Comparison of ENCODE assay signal across 8 cellular contexts in the genomic region with DNA sequence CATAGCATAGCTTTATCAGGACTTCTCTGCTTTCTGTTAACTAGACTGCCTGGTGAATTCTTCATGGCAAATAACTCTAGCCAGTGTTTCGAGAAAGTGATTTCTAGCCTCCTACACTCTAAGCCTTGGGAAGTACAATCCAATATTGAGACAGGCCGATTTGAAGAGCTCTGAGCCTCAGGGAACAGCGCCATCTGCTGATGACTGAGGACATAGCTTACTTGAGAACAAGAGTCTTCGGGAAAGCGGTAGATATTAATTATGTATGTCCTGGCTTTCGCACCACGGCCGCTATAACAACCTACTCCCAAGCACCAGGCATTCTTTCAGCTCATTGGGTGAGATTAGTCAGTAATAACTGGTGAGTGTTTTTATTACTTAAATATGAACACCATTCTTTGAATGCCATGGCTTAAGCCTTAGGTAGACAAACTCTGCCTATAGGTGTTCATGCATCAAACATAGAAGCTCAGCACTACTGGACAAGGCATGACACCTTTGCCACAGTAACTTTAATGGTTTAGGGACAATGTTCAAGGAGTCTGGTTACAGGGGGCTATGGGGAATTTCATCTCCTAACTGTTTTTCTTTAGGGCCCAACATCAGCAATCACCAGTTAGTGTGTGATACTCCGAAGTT.
DNase-seq lines count a peak whose midpoint lies in the region; ATAC-seq and TF ChIP-seq lines count a peak whose summit lies in the region.

No MANE protein-coding gene starts in this region.

- H3K4me3 ChIP-seq in Panc1 (ENCODE audit: low read depth in 2 of 2, low read length in 2 of 2) = no peak overlapping the region
- H3K4me3 ChIP-seq in cardiac fibroblast (replicated peaks in 1 of 2; ENCODE audit: low read depth in 2 of 2, low read length in 2 of 2) = no peak overlapping the region
- no peak overlapping the region for H3K4me3 ChIP-seq in kidney epithelial cell (ENCODE audit: low read depth, low read length)

- H3K4me3 Mint-ChIP-seq in stimulated activated effector memory CD8-positive, alpha-beta T cell treated with anti-CD3 and anti-CD28 coated beads, Interleukin-12 subunit alpha, Interleukin-12 subunit beta, amount 100 ng/mL, for 72 hours = no peak overlapping the region

- TF ChIP-seq CTCF in Panc1 (IDR thresholded peaks at IDR 0.05) (peak; percentile 86), cardiac fibroblast (IDR thresholded peaks at IDR 0.05; ENCODE audit: low read depth, low read length) (peak; percentile 89), kidney epithelial cell (IDR thresholded peaks at IDR 0.05; ENCODE audit: insufficient read depth, low read length, poor library complexity, severe bottlenecking) (peak; percentile 87)

- no peaks in the 10 kb centered on the region for H3K9me3 ChIP-seq in Panc1 (ENCODE audit: control insufficient read depth, insufficient read depth, low read depth, low read length)

- H3K27me3 ChIP-seq in Panc1 (ENCODE audit: control insufficient read depth, insufficient read depth, low read length) = peaks cover 2% of the 10 kb centered on the region; the same call in 1 of the 2 replicates
- no peaks in the 10 kb centered on the region for H3K27me3 ChIP-seq in kidney epithelial cell (ENCODE audit: control insufficient read depth, insufficient read depth, low read length)

- no peaks in the 10 kb centered on the region for H3K4me1 ChIP-seq in Panc1 (ENCODE audit: control insufficient read depth, insufficient read depth, low read length)

- ATAC-seq in GM21423 (IDR thresholded peaks at IDR 0.05; ENCODE audit: unreplicated experiment) = peak; percentile 79
- peak; percentile 89 for ATAC-seq in Panc1
- no peak for ATAC-seq in stimulated activated effector memory CD8-positive, alpha-beta T cell treated with anti-CD3 and anti-CD28 coated beads, Interleukin-12 subunit alpha, Interleukin-12 subunit beta, amount 100 ng/mL, for 72 hours

- H3K36me3 ChIP-seq in Panc1 (ENCODE audit: control insufficient read depth, insufficient read depth, low read length) = no peaks in the 10 kb centered on the region
- H3K36me3 ChIP-seq in kidney epithelial cell (ENCODE audit: control insufficient read depth, insufficient read depth, low read length) = no peaks in the 10 kb centered on the region

- H3K4me1 Mint-ChIP-seq in stimulated activated effector memory CD8-positive, alpha-beta T cell treated with anti-CD3 and anti-CD28 coated beads, Interleukin-12 subunit alpha, Interleukin-12 subunit beta, amount 100 ng/mL, for 72 hours = no peaks in the 10 kb centered on the region

- no peak overlapping the region for H3K27ac Mint-ChIP-seq in stimulated activated effector memory CD8-positive, alpha-beta T cell treated with anti-CD3 and anti-CD28 coated beads, Interleukin-12 subunit alpha, Interleukin-12 subunit beta, amount 100 ng/mL, for 72 hours

- in situ Hi-C loops in Panc1 (cut with HindIII; ENCODE audit: low pct_unique_long_range_greater_than_20kb, low sequenced_read_pairs) = no loop called here

- peak; percentile 46 for DNase-seq in ELF-1 (ENCODE audit: low read depth, low spot score)
- peak; percentile 67 for DNase-seq in LoVo (ENCODE audit: low spot score)
- DNase-seq in Panc1 (ENCODE audit: low read depth, low spot score) = peak; percentile 76
- peak; percentile 93 to 95 for DNase-seq in cardiac fibroblast (ENCODE audit: low read depth in 2 of 2)
- peak; percentile 65 for DNase-seq in kidney epithelial cell (ENCODE audit: low read depth)
- peak; percentile 2 to 50 for DNase-seq in stimulated activated effector memory CD8-positive, alpha-beta T cell treated with anti-CD3 and anti-CD28 coated beads, Interleukin-12 subunit alpha, Interleukin-12 subunit beta, amount 100 ng/mL, for 72 hours (ENCODE audit: low spot score in 2 of 2)
- no peak for DNase-seq in activated effector memory CD4-positive, alpha-beta T cell treated with anti-CD3 and anti-CD28 coated beads, Interleukin-2, amount 50 U/mL, for 16 hours

- intact Hi-C loops in Panc1 (cut with micrococcal nuclease; ENCODE audit: unreplicated experiment) = loop anchor here (1.0 to 10.0 kb wide), 4 partner anchors 171 to 576 kb away; no protein-coding TSS in a partner anchor

- CTCF ChIA-PET in Panc1 (lab: Charles Lee) = interaction anchor here (0.6 to 0.9 kb wide), 4 partner anchors 172 to 1103 kb away, joined by 3 to 4 read pairs (median 3); no protein-coding TSS in a partner anchor

- BruUV-seq in Panc1 (replicated peaks; lab: Mats Ljungman, UMichigan) = no TSS peak

- H3K27ac ChIP-seq in Panc1 (ENCODE audit: low read length) = no peak overlapping the region

- H3K36me3 Mint-ChIP-seq in stimulated activated effector memory CD8-positive, alpha-beta T cell treated with anti-CD3 and anti-CD28 coated beads, Interleukin-12 subunit alpha, Interleukin-12 subunit beta, amount 100 ng/mL, for 72 hours = no peaks in the 10 kb centered on the region

- peaks cover 8% of the 10 kb centered on the region for H3K9me3 Mint-ChIP-seq in stimulated activated effector memory CD8-positive, alpha-beta T cell treated with anti-CD3 and anti-CD28 coated beads, Interleukin-12 subunit alpha, Interleukin-12 subunit beta, amount 100 ng/mL, for 72 hours

- POLR2A ChIA-PET in Panc1 (lab: Charles Lee) = no interaction called here
